Comparison of ENCODE assay signal across 8 cellular contexts in the genomic region with DNA sequence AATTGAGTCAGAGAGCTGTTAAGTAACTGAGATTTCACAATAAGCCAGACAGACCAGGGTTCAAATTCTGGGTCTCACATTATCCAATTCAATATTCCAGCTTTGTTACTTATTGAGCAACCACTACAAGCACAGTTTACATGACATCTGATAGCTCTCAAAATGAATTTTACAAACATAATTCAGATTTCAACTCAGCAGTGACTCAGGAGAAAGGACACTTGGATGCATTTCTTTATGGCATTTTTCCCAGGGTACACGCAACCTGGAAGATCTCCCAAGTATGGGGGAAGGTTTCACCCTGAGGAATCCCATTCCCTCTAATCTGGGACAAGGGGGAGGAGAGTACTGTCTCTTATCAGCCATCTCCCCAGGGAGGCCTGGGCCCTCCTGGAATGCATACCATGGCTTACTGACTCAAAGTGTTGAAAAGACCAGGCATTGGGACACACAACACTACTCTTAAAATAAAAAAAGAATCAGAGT.
DNase-seq lines count a peak whose midpoint lies in the region; TF ChIP-seq lines count a peak whose summit lies in the region.
"Had no signal": no experiment of that assay in that cellular context is flagged by ENCODE, and none has a peak within 500 bp of the region (broad histone marks: within the 10 kb centered on the region; RNA-seq: fewer than 3 reads in every experiment).

No MANE protein-coding gene starts in this region.

- TF ChIP-seq CTCF in ascending aorta (IDR thresholded peaks at IDR 0.05) (no peak), thyroid gland (IDR thresholded peaks at IDR 0.05) (no peak)

- no peak for TF ChIP-seq POLR2A in thyroid gland (IDR thresholded peaks at IDR 0.05)

- no CpG with 5 or more reads among the region's 1 CpG for WGBS in iPS DF 6.9 (ENCODE audit: insufficient coverage, insufficient read length)
- 58 to 74% methylated on average over 1 of the region's 1 CpG for WGBS in thyroid gland, 2 donors

- H3K4me1 ChIP-seq in ascending aorta (no peaks in the 10 kb centered on the region), iPS DF 6.9 (ENCODE audit: control insufficient read depth, insufficient read depth, low read length) (no peaks in the 10 kb centered on the region), thyroid gland (no peaks in the 10 kb centered on the region)

- no peak overlapping the region for H3K4me3 ChIP-seq in ascending aorta
- H3K4me3 ChIP-seq in iPS DF 6.9 (ENCODE audit: low read length) = no peak overlapping the region
- no peak overlapping the region for H3K4me3 ChIP-seq in thyroid gland (replicated peaks in 1 of 3)

- DNase-seq in HCEC 1CT (peak; percentile 82), ascending aorta (ENCODE audit: low spot score in 2 of 2) (peak in 1 of 2 donors; percentile 78), iPS DF 6.9 (ENCODE audit: low read depth, low spot score) (peak; percentile 1), thyroid gland (peak; percentile 14 to 16), inferior parietal cortex (ENCODE audit: extremely low spot score) (no peak), NCI-H510A (lab: John Stamatoyannopoulos, UW) (no peak)
- DNase-seq in activated CD4-positive, alpha-beta T cell treated with anti-CD3 and anti-CD28 coated beads for 4 hours = no peak
- DNase-seq: NCI-H1092 had no signal

- no peaks in the 10 kb centered on the region for H3K9me3 ChIP-seq in ascending aorta
- no peaks in the 10 kb centered on the region for H3K9me3 ChIP-seq in iPS DF 6.9 (ENCODE audit: control insufficient read depth, insufficient read depth, low read length)
- H3K9me3 ChIP-seq in thyroid gland = no peaks in the 10 kb centered on the region

- intact Hi-C loops in ascending aorta (cut with DNase I) = no loop called here
- intact Hi-C loops in thyroid gland (cut with DNase I) = no loop called here

- H3K36me3 ChIP-seq in ascending aorta (no peaks in the 10 kb centered on the region), iPS DF 6.9 (ENCODE audit: control insufficient read depth, insufficient read depth, low read length) (no peaks in the 10 kb centered on the region), thyroid gland (no peaks in the 10 kb centered on the region)

- no peaks in the 10 kb centered on the region for H3K27me3 ChIP-seq in ascending aorta
- H3K27me3 ChIP-seq in iPS DF 6.9 (ENCODE audit: control insufficient read depth, insufficient read depth, low read length) = no peaks in the 10 kb centered on the region
- no peaks in the 10 kb centered on the region for H3K27me3 ChIP-seq in thyroid gland

- H3K27ac ChIP-seq in ascending aorta (peak overlapping the region; percentile 5 to 12), iPS DF 6.9 (ENCODE audit: low read length) (no peak overlapping the region), thyroid gland (no peak overlapping the region)

Comparison
In these comparisons a context has a peak if more than half of its experiments do, and no peak if none do; other contexts are left out.
1. DNase-seq: peak in HCEC 1CT (single experiment), iPS DF 6.9 (single experiment) and thyroid gland (2 of 2); none in inferior parietal cortex (single experiment), activated CD4-positive, alpha-beta T cell treated with anti-CD3 and anti-CD28 coated beads for 4 hours (0 of 2) and NCI-H510A (single experiment).
2. H3K27ac ChIP-seq: peak in ascending aorta (2 of 2); none in iPS DF 6.9 (single experiment) and thyroid gland (0 of 3).